1 cellular context compared by ENCODE assay signal in genomic region chr1:94926915-94927404, GRCh38.
TF ChIP-seq lines count a peak whose summit lies in the region.

Gene CNN3 (minus strand): TSS chr1:94927110. CDS start chr1:94926894, 216 bp downstream.

TF ChIP-seq in SK-N-SH, 30 proteins besides CTCF, POLR2A, EP300 and RAD21 (continued from another document):
- peak; percentile 60; the same call in 1 of the 2 replicates for TF ChIP-seq REST (IDR thresholded peaks at IDR 0.05; ENCODE audit: low read depth, low read length)
- no peak for TF ChIP-seq FOXJ3 (CRISPR knock-in tag; IDR thresholded peaks at IDR 0.05)
- TF ChIP-seq RXRA (IDR thresholded peaks at IDR 0.05; ENCODE audit: borderline replicate concordance, low read depth), result peak; percentile 27; the same call in 1 of the 2 replicates
- TF ChIP-seq EZH2phosphoT487 (IDR thresholded peaks at IDR 0.05; ENCODE audit: borderline replicate concordance, low read depth), result no peak
- no peak for TF ChIP-seq RFX5 (IDR thresholded peaks at IDR 0.05; ENCODE audit: low read length)
- no peak for TF ChIP-seq GATA2 (CRISPR knock-in tag; IDR thresholded peaks at IDR 0.05)
- TF ChIP-seq USF1 (IDR thresholded peaks at IDR 0.05; ENCODE audit: borderline replicate concordance, low read depth), result no peak
- TF ChIP-seq CHD2 (IDR thresholded peaks at IDR 0.05; ENCODE audit: low read length, partially characterized antibody), result peak; percentile 8
- no peak for TF ChIP-seq ELF1 (IDR thresholded peaks at IDR 0.05)
- TF ChIP-seq PBX3 (IDR thresholded peaks at IDR 0.05), result 0 out of 2 replicates have a peak, but pooled peaks have one; percentile 12
- TF ChIP-seq SIN3A (IDR thresholded peaks at IDR 0.05; ENCODE audit: borderline replicate concordance, low read depth, low read length), result peak; percentile 68; the same call in 1 of the 2 replicates
- TF ChIP-seq MXI1 (IDR thresholded peaks at IDR 0.05; ENCODE audit: low read depth, low read length), result peak; percentile 66; the same call in 1 of the 2 replicates
- no peak for TF ChIP-seq ZBTB33 (IDR thresholded peaks at IDR 0.05; ENCODE audit: borderline replicate concordance, low read depth)
- TF ChIP-seq RCOR1 (IDR thresholded peaks at IDR 0.05; ENCODE audit: low read length), result no peak
- TF ChIP-seq FOSL2 (IDR thresholded peaks at IDR 0.05; ENCODE audit: borderline replicate concordance, low read depth), result no peak
- TF ChIP-seq IRF3 (IDR thresholded peaks at IDR 0.05; ENCODE audit: low read depth, low read length), result 0 out of 2 replicates have a peak, but pooled peaks have one; percentile 28
- TF ChIP-seq TEAD4 (IDR thresholded peaks at IDR 0.05; ENCODE audit: borderline replicate concordance, insufficient read depth), result 0 out of 2 replicates have a peak, but pooled peaks have one; percentile 15
- no peak for TF ChIP-seq JUND (IDR thresholded peaks at IDR 0.05)
- no peak; the same call in 1 of the 2 replicates for TF ChIP-seq NFIC (IDR thresholded peaks at IDR 0.05; ENCODE audit: borderline replicate concordance)
- TF ChIP-seq NRF1 (IDR thresholded peaks at IDR 0.05; ENCODE audit: low read depth, low read length), result no peak
